In the genomic region with DNA sequence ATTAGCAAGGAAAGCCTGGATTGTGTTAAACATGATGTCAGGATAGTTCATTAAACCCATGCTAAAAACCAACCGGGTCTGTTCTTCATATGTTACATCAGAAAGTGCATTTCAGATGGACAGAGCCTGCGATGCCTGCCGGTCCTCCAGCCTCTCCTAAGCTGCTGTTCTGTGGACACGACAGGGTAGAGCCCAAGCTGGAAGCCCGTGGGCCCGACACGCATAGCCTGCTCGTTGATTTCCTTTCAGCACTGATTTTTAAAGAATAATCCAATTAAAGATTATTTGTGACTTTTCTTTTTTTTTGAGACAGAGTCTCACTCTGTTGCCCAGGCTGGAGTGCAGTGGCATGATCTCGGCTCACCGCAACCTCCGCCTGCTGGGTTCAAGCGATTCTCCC, we compare ENCODE assay signal across 6 cellular contexts. TPM values are rescaled to one million over a fixed set of nuclear protein-coding genes. Genes with fewer than 3 reads are reported as not detected.
"Had no signal": no experiment of that assay in that cellular context is flagged by ENCODE, and none has a peak within 500 bp of the region (broad histone marks: within the 10 kb centered on the region; RNA-seq: fewer than 3 reads in every experiment).

No MANE protein-coding gene starts in this region.

- H3K9me3 Mint-ChIP-seq: GM23338, H9 had no signal

- H3K27ac Mint-ChIP-seq: GM23338, H9 had no signal

- H3K4me3 ChIP-seq: GM23338 had no signal

- H3K4me1 Mint-ChIP-seq: GM23338 had no signal

- H3K4me3 Mint-ChIP-seq: GM23338, H9 had no signal

- DNase-seq: H9, HCEC 1CT, IMR-90 had no signal

RNA-seq across cellular contexts. Expression of gene OR6B3, which starts 0.8 kb away (rescaled TPM):
- total RNA-seq: GM23338, H1, H9, HT-29, IMR-90 had no signal

RNA-seq across cellular contexts. Expression of gene OR6B2, which starts 22.3 kb away (rescaled TPM):
- total RNA-seq: GM23338, H1, H9, HT-29, IMR-90 had no signal
